ENCODE assay signal across 2 cellular contexts in the genomic region with DNA sequence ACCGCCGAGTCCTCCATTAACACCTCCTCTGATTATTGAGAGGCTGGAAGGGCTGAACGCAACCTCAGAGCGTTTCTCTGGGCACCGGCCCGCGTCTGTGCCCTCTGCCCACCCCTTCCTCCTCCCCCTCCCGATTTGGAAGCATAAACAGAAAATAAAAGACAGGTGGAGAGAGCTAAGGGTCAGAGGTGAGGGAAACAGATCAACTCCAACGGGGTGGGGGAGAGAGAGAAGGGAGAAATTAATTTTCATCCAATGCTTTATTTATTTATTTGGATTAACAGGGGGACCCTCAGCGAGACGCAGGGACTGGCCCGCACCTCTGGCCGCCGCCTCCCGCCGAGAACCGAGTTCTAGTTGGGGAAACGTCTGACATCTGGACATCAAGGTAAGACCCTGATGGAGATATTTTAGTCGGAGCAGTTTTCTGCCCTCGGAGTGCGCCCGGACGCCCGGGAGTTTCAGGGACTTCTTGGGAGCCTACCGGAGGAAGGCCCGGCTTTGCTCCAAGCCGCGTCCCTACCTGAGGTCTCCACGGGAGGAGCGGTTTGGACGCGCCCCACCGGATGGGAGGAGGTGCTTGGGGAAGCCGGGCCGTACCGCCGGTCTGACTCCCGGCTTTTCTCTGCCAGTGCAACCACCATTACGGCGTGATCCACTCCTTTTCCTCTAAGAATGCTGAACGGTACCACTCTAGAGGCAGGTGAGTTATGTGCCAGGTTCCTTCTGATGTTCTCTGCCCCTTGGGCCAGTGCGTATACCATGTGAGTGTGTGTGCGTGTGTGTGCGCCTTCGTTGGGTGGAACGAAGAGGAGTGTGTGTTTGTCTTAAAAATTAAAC.
TF ChIP-seq lines count a peak whose summit lies in the region.

No MANE protein-coding gene starts in this region.

TF ChIP-seq in endothelial cell of umbilical vein, 7 proteins besides CTCF, POLR2A, EP300 and RAD21 (continued from another document):
- no peak for TF ChIP-seq MYC (IDR thresholded peaks at IDR 0.05; ENCODE audit: low read depth, low read length)

TF ChIP-seq in GM12891, 5 proteins besides CTCF, POLR2A, EP300 and RAD21 (continued from another document):
- TF ChIP-seq POLR2AphosphoS5 (IDR thresholded peaks at IDR 0.05; ENCODE audit: low read depth, low read length) (no peak), SPI1 (IDR thresholded peaks at IDR 0.05; ENCODE audit: low read depth, low read length) (no peak), TAF1 (IDR thresholded peaks at IDR 0.05; ENCODE audit: low read depth, low read length) (no peak)
